In the genomic region with DNA sequence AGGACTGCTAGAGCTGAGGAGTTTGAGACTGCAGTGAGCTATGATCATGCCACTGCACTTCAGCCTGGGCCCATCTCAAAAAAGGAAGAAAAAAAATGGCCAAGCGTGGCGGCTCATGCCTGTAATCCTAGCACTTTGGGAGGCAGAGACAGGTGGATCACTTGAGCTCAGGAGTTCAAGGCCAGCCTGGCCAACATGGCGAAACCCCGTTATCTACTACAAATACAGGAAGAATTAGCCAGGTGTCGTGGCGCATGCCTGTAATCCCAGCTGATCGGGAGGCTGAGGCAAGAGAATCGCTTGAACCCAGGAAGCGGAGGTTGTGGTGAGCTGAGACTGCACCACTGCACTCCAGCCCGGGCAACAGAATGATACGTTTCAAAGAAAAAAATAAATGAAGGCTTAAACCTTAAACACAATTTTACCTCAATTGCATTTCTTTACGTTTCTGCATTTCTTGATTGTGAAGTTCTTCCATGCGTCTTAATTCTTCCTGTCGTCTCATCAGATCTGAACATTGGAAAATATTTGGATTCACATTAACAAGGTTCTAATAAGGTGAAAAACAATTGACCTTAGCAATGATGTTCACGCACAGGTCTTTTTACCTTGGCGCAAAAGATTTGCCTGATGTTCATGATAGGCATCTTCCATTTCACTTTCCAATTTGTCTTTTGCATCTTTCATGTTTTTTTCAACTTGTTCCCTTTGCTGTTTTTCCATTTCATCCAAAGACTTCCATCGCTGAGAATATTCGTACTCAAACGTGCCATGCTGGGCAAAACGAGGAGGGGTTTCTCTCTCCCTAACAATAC, we compare ENCODE assay signal across 1 cellular context.
TF ChIP-seq lines count a peak whose summit lies in the region.

No MANE protein-coding gene starts in this region.

TF ChIP-seq in HepG2, 621 proteins besides CTCF, POLR2A, EP300 and RAD21 (continued from another document and continues in another):
- TF ChIP-seq, protein P1, sequence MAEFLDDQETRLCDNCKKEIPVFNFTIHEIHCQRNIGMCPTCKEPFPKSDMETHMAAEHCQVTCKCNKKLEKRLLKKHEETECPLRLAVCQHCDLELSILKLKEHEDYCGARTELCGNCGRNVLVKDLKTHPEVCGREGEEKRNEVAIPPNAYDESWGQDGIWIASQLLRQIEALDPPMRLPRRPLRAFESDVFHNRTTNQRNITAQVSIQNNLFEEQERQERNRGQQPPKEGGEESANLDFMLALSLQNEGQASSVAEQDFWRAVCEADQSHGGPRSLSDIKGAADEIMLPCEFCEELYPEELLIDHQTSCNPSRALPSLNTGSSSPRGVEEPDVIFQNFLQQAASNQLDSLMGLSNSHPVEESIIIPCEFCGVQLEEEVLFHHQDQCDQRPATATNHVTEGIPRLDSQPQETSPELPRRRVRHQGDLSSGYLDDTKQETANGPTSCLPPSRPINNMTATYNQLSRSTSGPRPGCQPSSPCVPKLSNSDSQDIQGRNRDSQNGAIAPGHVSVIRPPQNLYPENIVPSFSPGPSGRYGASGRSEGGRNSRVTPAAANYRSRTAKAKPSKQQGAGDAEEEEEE (CRISPR knock-in tag; IDR thresholded peaks at IDR 0.05; ENCODE audit: borderline replicate concordance), result no peak
- TF ChIP-seq NFE2L1 (CRISPR knock-in tag; IDR thresholded peaks at IDR 0.05; ENCODE audit: borderline replicate concordance), result no peak
- no peak for TF ChIP-seq ZNF792 (CRISPR knock-in tag; IDR thresholded peaks at IDR 0.05)
- TF ChIP-seq ZNF660 (CRISPR knock-in tag; IDR thresholded peaks at IDR 0.05; ENCODE audit: borderline replicate concordance, low read depth), result no peak
- no peak for TF ChIP-seq ZSCAN29 (CRISPR knock-in tag; conservative IDR thresholded peaks at IDR 0.05)
- no peak for TF ChIP-seq MAZ (IDR thresholded peaks at IDR 0.05; ENCODE audit: borderline replicate concordance, low read depth, low read length)
- TF ChIP-seq MAZ (CRISPR knock-in tag; IDR thresholded peaks at IDR 0.05; ENCODE audit: low read depth), result no peak
- no peak for TF ChIP-seq FOXK2 (IDR thresholded peaks at IDR 0.05)
- no peak for TF ChIP-seq MXD1 (CRISPR knock-in tag; IDR thresholded peaks at IDR 0.05)
- TF ChIP-seq ZNF672 (CRISPR knock-in tag; IDR thresholded peaks at IDR 0.05), result no peak
- TF ChIP-seq ZBTB44 (CRISPR knock-in tag; IDR thresholded peaks at IDR 0.05), result no peak
- TF ChIP-seq PLRG1 (conservative IDR thresholded peaks at IDR 0.05), result no peak
- TF ChIP-seq, protein P2, sequence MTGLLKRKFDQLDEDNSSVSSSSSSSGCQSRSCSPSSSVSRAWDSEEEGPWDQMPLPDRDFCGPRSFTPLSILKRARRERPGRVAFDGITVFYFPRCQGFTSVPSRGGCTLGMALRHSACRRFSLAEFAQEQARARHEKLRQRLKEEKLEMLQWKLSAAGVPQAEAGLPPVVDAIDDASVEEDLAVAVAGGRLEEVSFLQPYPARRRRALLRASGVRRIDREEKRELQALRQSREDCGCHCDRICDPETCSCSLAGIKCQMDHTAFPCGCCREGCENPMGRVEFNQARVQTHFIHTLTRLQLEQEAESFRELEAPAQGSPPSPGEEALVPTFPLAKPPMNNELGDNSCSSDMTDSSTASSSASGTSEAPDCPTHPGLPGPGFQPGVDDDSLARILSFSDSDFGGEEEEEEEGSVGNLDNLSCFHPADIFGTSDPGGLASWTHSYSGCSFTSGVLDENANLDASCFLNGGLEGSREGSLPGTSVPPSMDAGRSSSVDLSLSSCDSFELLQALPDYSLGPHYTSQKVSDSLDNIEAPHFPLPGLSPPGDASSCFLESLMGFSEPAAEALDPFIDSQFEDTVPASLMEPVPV (CRISPR knock-in tag; IDR thresholded peaks at IDR 0.05), result no peak
- TF ChIP-seq, protein P3, sequence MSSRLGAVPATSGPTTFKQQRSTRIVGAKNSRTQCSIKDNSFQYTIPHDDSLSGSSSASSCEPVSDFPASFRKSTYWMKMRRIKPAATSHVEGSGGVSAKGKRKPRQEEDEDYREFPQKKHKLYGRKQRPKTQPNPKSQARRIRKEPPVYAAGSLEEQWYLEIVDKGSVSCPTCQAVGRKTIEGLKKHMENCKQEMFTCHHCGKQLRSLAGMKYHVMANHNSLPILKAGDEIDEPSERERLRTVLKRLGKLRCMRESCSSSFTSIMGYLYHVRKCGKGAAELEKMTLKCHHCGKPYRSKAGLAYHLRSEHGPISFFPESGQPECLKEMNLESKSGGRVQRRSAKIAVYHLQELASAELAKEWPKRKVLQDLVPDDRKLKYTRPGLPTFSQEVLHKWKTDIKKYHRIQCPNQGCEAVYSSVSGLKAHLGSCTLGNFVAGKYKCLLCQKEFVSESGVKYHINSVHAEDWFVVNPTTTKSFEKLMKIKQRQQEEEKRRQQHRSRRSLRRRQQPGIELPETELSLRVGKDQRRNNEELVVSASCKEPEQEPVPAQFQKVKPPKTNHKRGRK (CRISPR knock-in tag; IDR thresholded peaks at IDR 0.05), result no peak
- TF ChIP-seq ZNF691 (CRISPR knock-in tag; IDR thresholded peaks at IDR 0.05; ENCODE audit: borderline replicate concordance, low read depth), result no peak
- no peak for TF ChIP-seq AKAP8 (CRISPR knock-in tag; IDR thresholded peaks at IDR 0.05)
- no peak for TF ChIP-seq E2F2 (CRISPR knock-in tag; IDR thresholded peaks at IDR 0.05; ENCODE audit: borderline replicate concordance)
- TF ChIP-seq ZFY (CRISPR knock-in tag; IDR thresholded peaks at IDR 0.05), result peak; percentile 26; the same call in 1 of the 2 replicates
- TF ChIP-seq, protein P4, sequence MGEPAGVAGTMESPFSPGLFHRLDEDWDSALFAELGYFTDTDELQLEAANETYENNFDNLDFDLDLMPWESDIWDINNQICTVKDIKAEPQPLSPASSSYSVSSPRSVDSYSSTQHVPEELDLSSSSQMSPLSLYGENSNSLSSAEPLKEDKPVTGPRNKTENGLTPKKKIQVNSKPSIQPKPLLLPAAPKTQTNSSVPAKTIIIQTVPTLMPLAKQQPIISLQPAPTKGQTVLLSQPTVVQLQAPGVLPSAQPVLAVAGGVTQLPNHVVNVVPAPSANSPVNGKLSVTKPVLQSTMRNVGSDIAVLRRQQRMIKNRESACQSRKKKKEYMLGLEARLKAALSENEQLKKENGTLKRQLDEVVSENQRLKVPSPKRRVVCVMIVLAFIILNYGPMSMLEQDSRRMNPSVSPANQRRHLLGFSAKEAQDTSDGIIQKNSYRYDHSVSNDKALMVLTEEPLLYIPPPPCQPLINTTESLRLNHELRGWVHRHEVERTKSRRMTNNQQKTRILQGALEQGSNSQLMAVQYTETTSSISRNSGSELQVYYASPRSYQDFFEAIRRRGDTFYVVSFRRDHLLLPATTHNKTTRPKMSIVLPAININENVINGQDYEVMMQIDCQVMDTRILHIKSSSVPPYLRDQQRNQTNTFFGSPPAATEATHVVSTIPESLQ (CRISPR knock-in tag; conservative IDR thresholded peaks at IDR 0.05), result no peak
- no peak for TF ChIP-seq KDM5B (CRISPR knock-in tag; IDR thresholded peaks at IDR 0.05; ENCODE audit: borderline replicate concordance)
- TF ChIP-seq, protein P5, sequence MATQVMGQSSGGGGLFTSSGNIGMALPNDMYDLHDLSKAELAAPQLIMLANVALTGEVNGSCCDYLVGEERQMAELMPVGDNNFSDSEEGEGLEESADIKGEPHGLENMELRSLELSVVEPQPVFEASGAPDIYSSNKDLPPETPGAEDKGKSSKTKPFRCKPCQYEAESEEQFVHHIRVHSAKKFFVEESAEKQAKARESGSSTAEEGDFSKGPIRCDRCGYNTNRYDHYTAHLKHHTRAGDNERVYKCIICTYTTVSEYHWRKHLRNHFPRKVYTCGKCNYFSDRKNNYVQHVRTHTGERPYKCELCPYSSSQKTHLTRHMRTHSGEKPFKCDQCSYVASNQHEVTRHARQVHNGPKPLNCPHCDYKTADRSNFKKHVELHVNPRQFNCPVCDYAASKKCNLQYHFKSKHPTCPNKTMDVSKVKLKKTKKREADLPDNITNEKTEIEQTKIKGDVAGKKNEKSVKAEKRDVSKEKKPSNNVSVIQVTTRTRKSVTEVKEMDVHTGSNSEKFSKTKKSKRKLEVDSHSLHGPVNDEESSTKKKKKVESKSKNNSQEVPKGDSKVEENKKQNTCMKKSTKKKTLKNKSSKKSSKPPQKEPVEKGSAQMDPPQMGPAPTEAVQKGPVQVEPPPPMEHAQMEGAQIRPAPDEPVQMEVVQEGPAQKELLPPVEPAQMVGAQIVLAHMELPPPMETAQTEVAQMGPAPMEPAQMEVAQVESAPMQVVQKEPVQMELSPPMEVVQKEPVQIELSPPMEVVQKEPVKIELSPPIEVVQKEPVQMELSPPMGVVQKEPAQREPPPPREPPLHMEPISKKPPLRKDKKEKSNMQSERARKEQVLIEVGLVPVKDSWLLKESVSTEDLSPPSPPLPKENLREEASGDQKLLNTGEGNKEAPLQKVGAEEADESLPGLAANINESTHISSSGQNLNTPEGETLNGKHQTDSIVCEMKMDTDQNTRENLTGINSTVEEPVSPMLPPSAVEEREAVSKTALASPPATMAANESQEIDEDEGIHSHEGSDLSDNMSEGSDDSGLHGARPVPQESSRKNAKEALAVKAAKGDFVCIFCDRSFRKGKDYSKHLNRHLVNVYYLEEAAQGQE (IDR thresholded peaks at IDR 0.05; ENCODE audit: borderline replicate concordance in 1 of 2, low read depth in 1 of 2, low read length in 2 of 2), result no peak
- TF ChIP-seq GMEB1 (CRISPR knock-in tag; IDR thresholded peaks at IDR 0.05; ENCODE audit: borderline replicate concordance), result no peak
- no peak for TF ChIP-seq ZNF646 (CRISPR knock-in tag; IDR thresholded peaks at IDR 0.05)
